In genomic region chr20:31607640-31608255, GRCh38 we compare ENCODE assay signal across 10 cellular contexts. TPM values are rescaled to one million over a fixed set of nuclear protein-coding genes. Genes with fewer than 3 reads are reported as not detected.
DNase-seq lines count a peak whose midpoint lies in the region; ATAC-seq and TF ChIP-seq lines count a peak whose summit lies in the region.
"Had no signal": no experiment of that assay in that cellular context is flagged by ENCODE, and none has a peak within 500 bp of the region (broad histone marks: within the 10 kb centered on the region; RNA-seq: fewer than 3 reads in every experiment).

No MANE protein-coding gene starts in this region.

- H3K27ac ChIP-seq in C4-2B (peak overlapping the region; percentile 85), ectodermal cell (ENCODE audit: insufficient read depth, low read depth, low read length, poor library complexity, severe bottlenecking) (peak overlapping the region; percentile 29)

- H3K36me3 Mint-ChIP-seq in neural crest cell (ENCODE audit: low read depth), result no peaks in the 10 kb centered on the region
- H3K36me3 Mint-ChIP-seq: activated naive CD4-positive, alpha-beta T cell treated with anti-CD3 and anti-CD28 coated beads, Interleukin-2, amount 50 U/mL, for 24 hours had no signal

- no peaks in the 10 kb centered on the region for H3K9me3 Mint-ChIP-seq in neural crest cell
- H3K9me3 Mint-ChIP-seq: activated naive CD4-positive, alpha-beta T cell treated with anti-CD3 and anti-CD28 coated beads, Interleukin-2, amount 50 U/mL, for 24 hours had no signal

- peak; percentile 56 for DNase-seq in LHCN-M2 (ENCODE audit: low read depth)
- no peak for DNase-seq in neural crest cell (ENCODE audit: low read depth, low spot score)
- DNase-seq in posterior cingulate gyrus, result no peak
- DNase-seq in NCI-H187 treated with DMSO at 0.1 percent for 48 hours (lab: John Stamatoyannopoulos, UW), result no peak
- DNase-seq in NCI-H1105 (lab: John Stamatoyannopoulos, UW), result no peak

- no peaks in the 10 kb centered on the region for H3K9me3 ChIP-seq in ectodermal cell (ENCODE audit: control insufficient read depth, low read length)

- H3K4me1 Mint-ChIP-seq in neural crest cell, result peaks cover 51% of the 10 kb centered on the region

- no peaks in the 10 kb centered on the region for H3K36me3 ChIP-seq in ectodermal cell (ENCODE audit: control insufficient read depth, insufficient read depth, low read length)

- H3K27me3 Mint-ChIP-seq in neural crest cell (ENCODE audit: low read depth), result peaks cover 66% of the 10 kb centered on the region

- peak overlapping the region; percentile 81 for H3K4me3 ChIP-seq in ectodermal cell (ENCODE audit: insufficient read depth, low read depth, low read length)

- peak overlapping the region; percentile 77 for H3K4me3 Mint-ChIP-seq in neural crest cell
- H3K4me3 Mint-ChIP-seq: activated naive CD4-positive, alpha-beta T cell treated with anti-CD3 and anti-CD28 coated beads, Interleukin-2, amount 50 U/mL, for 24 hours had no signal

- H3K27ac Mint-ChIP-seq in neural crest cell (ENCODE audit: unreplicated experiment), result no peak overlapping the region
- H3K27ac Mint-ChIP-seq: activated naive CD4-positive, alpha-beta T cell treated with anti-CD3 and anti-CD28 coated beads, Interleukin-2, amount 50 U/mL, for 24 hours had no signal

- peaks cover 21% of the 10 kb centered on the region for H3K4me1 ChIP-seq in ectodermal cell (ENCODE audit: control insufficient read depth, insufficient read depth, low read length)

- intact Hi-C loops in posterior cingulate gyrus (cut with DNase I), result no loop called here

- TF ChIP-seq CTCF in C4-2B (conservative IDR thresholded peaks at IDR 0.05) (no peak), neural crest cell (conservative IDR thresholded peaks at IDR 0.05) (no peak)

- no peak for ATAC-seq in HG03039 (IDR thresholded peaks at IDR 0.05; ENCODE audit: unreplicated experiment)

- 65 to 74% methylated on average over 9 of the region's 9 CpGs for WGBS in ectodermal cell, 2 experiments

- H3K27me3 ChIP-seq in ectodermal cell (ENCODE audit: control insufficient read depth, insufficient read depth, low read length, poor library complexity, severe bottlenecking), result peaks cover 39% of the 10 kb centered on the region

RNA-seq across cellular contexts. Expression of gene ID1, which starts 2.7 kb away (rescaled TPM):
- total RNA-seq in LHCN-M2 (2014; rRNA removed), result 775 and 1,134 TPM in 2 replicates
- polyA plus RNA-seq in LHCN-M2 (2012), result 274 TPM
- polyA plus RNA-seq in ectodermal cell (2013, experiment 1 of 4), result 131 TPM
- polyA plus RNA-seq in ectodermal cell (2013, experiment 2 of 4), result 104 TPM
- 135 TPM for polyA plus RNA-seq in ectodermal cell (2013, experiment 3 of 4)
- polyA plus RNA-seq in ectodermal cell (2013, experiment 4 of 4), result 152 TPM
- total RNA-seq in neural crest cell, result 4.3 and 5.8 TPM in 2 replicates

RNA-seq across cellular contexts. Expression of gene COX4I2, which starts 30.0 kb away (rescaled TPM):
- total RNA-seq in LHCN-M2 (2014; rRNA removed), result not detected in 2 replicates
- not detected for polyA plus RNA-seq in LHCN-M2 (2012)
- not detected for polyA plus RNA-seq in ectodermal cell (2013, experiment 1 of 4)
- not detected for polyA plus RNA-seq in ectodermal cell (2013, experiment 2 of 4)
- not detected for polyA plus RNA-seq in ectodermal cell (2013, experiment 3 of 4)
- not detected for polyA plus RNA-seq in ectodermal cell (2013, experiment 4 of 4)
- not detected in 2 replicates for total RNA-seq in neural crest cell
- total RNA-seq: SK-MEL-5 had no signal

Comparison
In these comparisons a context has a peak if more than half of its experiments do, and no peak if none do; other contexts are left out.
1. RNA of gene ID1, which starts 2.7 kb away (total RNA-seq): 775 to 1,134 TPM in LHCN-M2; 4.3 to 5.8 TPM in neural crest cell; every median in the first group is over 100 times any median in the second.